In the genomic region with DNA sequence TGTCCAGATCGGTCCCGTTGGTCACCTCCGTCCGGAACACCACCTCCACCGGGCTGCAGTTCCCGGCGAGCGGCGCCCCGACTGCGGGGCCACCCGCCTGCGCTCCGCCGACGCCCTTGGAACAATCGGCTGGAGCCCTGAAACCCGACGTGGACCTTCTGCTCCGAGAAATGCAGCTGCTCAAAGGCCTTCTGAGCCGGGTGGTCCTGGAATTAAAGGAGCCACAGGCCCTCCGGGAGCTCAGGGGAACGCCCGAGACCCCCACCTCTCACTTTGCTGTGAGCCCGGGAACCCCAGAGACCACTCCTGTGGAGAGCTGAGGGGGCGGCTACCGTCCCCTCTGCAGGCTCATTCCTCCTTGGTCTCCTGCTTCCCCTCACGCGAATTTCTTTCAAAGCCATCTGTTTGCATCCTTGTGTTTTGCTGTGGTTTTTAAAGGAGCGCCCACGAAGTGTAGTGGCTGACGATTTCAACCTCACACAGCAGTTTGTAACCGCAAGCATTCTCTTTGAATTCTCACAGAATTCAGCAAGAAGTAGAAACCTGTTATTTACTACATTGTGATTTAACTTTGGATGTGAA, we compare ENCODE assay signal across 2 cellular contexts.
TF ChIP-seq lines count a peak whose summit lies in the region.

No MANE protein-coding gene starts in this region.

TF ChIP-seq in HCT116, 20 proteins besides CTCF, POLR2A, EP300 and RAD21:
- TF ChIP-seq ZFX (IDR thresholded peaks at IDR 0.05) (0 out of 2 replicates have a peak, but pooled peaks have one; percentile 43), SIN3A (IDR thresholded peaks at IDR 0.05; ENCODE audit: low read depth) (no peak; the same call in 1 of the 2 replicates), FOSL1 (IDR thresholded peaks at IDR 0.05; ENCODE audit: low read depth) (no peak), JUND (IDR thresholded peaks at IDR 0.05) (no peak), EGR1 (IDR thresholded peaks at IDR 0.05; ENCODE audit: low read depth) (no peak), SRF (IDR thresholded peaks at IDR 0.05; ENCODE audit: low read depth) (no peak), CBX3 (IDR thresholded peaks at IDR 0.05; ENCODE audit: low read depth) (no peak)
- TF ChIP-seq, protein P1, sequence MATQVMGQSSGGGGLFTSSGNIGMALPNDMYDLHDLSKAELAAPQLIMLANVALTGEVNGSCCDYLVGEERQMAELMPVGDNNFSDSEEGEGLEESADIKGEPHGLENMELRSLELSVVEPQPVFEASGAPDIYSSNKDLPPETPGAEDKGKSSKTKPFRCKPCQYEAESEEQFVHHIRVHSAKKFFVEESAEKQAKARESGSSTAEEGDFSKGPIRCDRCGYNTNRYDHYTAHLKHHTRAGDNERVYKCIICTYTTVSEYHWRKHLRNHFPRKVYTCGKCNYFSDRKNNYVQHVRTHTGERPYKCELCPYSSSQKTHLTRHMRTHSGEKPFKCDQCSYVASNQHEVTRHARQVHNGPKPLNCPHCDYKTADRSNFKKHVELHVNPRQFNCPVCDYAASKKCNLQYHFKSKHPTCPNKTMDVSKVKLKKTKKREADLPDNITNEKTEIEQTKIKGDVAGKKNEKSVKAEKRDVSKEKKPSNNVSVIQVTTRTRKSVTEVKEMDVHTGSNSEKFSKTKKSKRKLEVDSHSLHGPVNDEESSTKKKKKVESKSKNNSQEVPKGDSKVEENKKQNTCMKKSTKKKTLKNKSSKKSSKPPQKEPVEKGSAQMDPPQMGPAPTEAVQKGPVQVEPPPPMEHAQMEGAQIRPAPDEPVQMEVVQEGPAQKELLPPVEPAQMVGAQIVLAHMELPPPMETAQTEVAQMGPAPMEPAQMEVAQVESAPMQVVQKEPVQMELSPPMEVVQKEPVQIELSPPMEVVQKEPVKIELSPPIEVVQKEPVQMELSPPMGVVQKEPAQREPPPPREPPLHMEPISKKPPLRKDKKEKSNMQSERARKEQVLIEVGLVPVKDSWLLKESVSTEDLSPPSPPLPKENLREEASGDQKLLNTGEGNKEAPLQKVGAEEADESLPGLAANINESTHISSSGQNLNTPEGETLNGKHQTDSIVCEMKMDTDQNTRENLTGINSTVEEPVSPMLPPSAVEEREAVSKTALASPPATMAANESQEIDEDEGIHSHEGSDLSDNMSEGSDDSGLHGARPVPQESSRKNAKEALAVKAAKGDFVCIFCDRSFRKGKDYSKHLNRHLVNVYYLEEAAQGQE (IDR thresholded peaks at IDR 0.05; ENCODE audit: low read depth), result no peak
- TF ChIP-seq, protein P2, sequence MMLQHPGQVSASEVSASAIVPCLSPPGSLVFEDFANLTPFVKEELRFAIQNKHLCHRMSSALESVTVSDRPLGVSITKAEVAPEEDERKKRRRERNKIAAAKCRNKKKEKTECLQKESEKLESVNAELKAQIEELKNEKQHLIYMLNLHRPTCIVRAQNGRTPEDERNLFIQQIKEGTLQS (IDR thresholded peaks at IDR 0.05), result no peak

TF ChIP-seq in GM12878, 131 proteins besides CTCF, POLR2A, EP300 and RAD21 (continues in another document):
- TF ChIP-seq SIN3A (IDR thresholded peaks at IDR 0.05; ENCODE audit: low read depth, low read length) (no peak), MEF2A (IDR thresholded peaks at IDR 0.05; ENCODE audit: insufficient read depth, low read depth, low read length) (0 out of 2 replicates have a peak, but pooled peaks have one; percentile 4), ZSCAN29 (IDR thresholded peaks at IDR 0.05) (no peak), EGR1 (IDR thresholded peaks at IDR 0.05; ENCODE audit: borderline replicate concordance in 1 of 2, low read depth in 2 of 2, low read length in 2 of 2) (0 out of 3 replicates have a peak, but pooled peaks of 1 of the 2 experiments have one; percentile 14), RB1 (IDR thresholded peaks at IDR 0.05; ENCODE audit: borderline replicate concordance) (no peak), ASH2L (IDR thresholded peaks at IDR 0.05; ENCODE audit: borderline replicate concordance, low read depth) (no peak), CBX5 (IDR thresholded peaks at IDR 0.05; ENCODE audit: low read depth) (0 out of 2 replicates have a peak, but pooled peaks have one; percentile 25), BCL11A (IDR thresholded peaks at IDR 0.05; ENCODE audit: low read depth, low read length) (no peak), BRCA1 (IDR thresholded peaks at IDR 0.05; ENCODE audit: low read depth, low read length) (no peak), ESRRA (IDR thresholded peaks at IDR 0.05; ENCODE audit: low read length) (no peak), SIX5 (IDR thresholded peaks at IDR 0.05; ENCODE audit: low read depth, low read length, severe bottlenecking) (no peak), SMAD5 (IDR thresholded peaks at IDR 0.05; ENCODE audit: low read depth) (no peak), FOXM1 (IDR thresholded peaks at IDR 0.05; ENCODE audit: low read depth, low read length) (no peak), NFIC (IDR thresholded peaks at IDR 0.05; ENCODE audit: low read depth, low read length) (0 out of 2 replicates have a peak, but pooled peaks have one; percentile 56), PAX5 (IDR thresholded peaks at IDR 0.05; ENCODE audit: borderline replicate concordance, low read depth, low read length) (no peak), MYC (IDR thresholded peaks at IDR 0.05; ENCODE audit: insufficient read depth, insufficient read length, insufficient replicate concordance, low read length, severe bottlenecking) (no peak), TBL1XR1 (IDR thresholded peaks at IDR 0.05; ENCODE audit: low read depth, low read length) (no peak), IKZF1 (conservative IDR thresholded peaks at IDR 0.05) (peak; percentile 83), CBFB (IDR thresholded peaks at IDR 0.05; ENCODE audit: low read depth) (peak; percentile 88), ETV6 (conservative IDR thresholded peaks at IDR 0.05 in 1 of 2, IDR thresholded peaks at IDR 0.05 in 1 of 2; ENCODE audit: borderline replicate concordance in 1 of 2, low read depth in 1 of 2) (no peak), MXI1 (IDR thresholded peaks at IDR 0.05; ENCODE audit: low read depth, low read length) (peak; percentile 76), HDGF (IDR thresholded peaks at IDR 0.05) (no peak), TCF3 (IDR thresholded peaks at IDR 0.05; ENCODE audit: borderline replicate concordance, insufficient read depth, low read depth, low read length) (0 out of 2 replicates have a peak, but pooled peaks have one; percentile 34)
- TF ChIP-seq, protein P3, sequence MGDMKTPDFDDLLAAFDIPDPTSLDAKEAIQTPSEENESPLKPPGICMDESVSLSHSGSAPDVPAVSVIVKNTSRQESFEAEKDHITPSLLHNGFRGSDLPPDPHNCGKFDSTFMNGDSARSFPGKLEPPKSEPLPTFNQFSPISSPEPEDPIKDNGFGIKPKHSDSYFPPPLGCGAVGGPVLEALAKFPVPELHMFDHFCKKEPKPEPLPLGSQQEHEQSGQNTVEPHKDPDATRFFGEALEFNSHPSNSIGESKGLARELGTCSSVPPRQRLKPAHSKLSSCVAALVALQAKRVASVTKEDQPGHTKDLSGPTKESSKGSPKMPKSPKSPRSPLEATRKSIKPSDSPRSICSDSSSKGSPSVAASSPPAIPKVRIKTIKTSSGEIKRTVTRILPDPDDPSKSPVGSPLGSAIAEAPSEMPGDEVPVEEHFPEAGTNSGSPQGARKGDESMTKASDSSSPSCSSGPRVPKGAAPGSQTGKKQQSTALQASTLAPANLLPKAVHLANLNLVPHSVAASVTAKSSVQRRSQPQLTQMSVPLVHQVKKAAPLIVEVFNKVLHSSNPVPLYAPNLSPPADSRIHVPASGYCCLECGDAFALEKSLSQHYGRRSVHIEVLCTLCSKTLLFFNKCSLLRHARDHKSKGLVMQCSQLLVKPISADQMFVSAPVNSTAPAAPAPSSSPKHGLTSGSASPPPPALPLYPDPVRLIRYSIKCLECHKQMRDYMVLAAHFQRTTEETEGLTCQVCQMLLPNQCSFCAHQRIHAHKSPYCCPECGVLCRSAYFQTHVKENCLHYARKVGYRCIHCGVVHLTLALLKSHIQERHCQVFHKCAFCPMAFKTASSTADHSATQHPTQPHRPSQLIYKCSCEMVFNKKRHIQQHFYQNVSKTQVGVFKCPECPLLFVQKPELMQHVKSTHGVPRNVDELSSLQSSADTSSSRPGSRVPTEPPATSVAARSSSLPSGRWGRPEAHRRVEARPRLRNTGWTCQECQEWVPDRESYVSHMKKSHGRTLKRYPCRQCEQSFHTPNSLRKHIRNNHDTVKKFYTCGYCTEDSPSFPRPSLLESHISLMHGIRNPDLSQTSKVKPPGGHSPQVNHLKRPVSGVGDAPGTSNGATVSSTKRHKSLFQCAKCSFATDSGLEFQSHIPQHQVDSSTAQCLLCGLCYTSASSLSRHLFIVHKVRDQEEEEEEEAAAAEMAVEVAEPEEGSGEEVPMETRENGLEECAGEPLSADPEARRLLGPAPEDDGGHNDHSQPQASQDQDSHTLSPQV (IDR thresholded peaks at IDR 0.05), result no peak
- TF ChIP-seq, protein P4, sequence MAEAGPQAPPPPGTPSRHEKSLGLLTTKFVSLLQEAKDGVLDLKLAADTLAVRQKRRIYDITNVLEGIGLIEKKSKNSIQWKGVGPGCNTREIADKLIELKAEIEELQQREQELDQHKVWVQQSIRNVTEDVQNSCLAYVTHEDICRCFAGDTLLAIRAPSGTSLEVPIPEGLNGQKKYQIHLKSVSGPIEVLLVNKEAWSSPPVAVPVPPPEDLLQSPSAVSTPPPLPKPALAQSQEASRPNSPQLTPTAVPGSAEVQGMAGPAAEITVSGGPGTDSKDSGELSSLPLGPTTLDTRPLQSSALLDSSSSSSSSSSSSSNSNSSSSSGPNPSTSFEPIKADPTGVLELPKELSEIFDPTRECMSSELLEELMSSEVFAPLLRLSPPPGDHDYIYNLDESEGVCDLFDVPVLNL (IDR thresholded peaks at IDR 0.05; ENCODE audit: low read depth, low read length), result no peak
- TF ChIP-seq, protein P5, sequence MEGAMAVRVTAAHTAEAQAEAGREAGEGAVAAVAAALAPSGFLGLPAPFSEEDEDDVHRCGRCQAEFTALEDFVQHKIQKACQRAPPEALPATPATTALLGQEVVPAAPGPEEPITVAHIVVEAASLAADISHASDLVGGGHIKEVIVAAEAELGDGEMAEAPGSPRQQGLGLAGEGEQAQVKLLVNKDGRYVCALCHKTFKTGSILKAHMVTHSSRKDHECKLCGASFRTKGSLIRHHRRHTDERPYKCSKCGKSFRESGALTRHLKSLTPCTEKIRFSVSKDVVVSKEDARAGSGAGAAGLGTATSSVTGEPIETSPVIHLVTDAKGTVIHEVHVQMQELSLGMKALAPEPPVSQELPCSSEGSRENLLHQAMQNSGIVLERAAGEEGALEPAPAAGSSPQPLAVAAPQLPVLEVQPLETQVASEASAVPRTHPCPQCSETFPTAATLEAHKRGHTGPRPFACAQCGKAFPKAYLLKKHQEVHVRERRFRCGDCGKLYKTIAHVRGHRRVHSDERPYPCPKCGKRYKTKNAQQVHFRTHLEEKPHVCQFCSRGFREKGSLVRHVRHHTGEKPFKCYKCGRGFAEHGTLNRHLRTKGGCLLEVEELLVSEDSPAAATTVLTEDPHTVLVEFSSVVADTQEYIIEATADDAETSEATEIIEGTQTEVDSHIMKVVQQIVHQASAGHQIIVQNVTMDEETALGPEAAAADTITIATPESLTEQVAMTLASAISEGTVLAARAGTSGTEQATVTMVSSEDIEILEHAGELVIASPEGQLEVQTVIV (IDR thresholded peaks at IDR 0.05; ENCODE audit: borderline replicate concordance, partially characterized antibody), result no peak
- TF ChIP-seq, protein P1 (IDR thresholded peaks at IDR 0.05; ENCODE audit: low read depth, low read length), result no peak
- TF ChIP-seq, protein P6, sequence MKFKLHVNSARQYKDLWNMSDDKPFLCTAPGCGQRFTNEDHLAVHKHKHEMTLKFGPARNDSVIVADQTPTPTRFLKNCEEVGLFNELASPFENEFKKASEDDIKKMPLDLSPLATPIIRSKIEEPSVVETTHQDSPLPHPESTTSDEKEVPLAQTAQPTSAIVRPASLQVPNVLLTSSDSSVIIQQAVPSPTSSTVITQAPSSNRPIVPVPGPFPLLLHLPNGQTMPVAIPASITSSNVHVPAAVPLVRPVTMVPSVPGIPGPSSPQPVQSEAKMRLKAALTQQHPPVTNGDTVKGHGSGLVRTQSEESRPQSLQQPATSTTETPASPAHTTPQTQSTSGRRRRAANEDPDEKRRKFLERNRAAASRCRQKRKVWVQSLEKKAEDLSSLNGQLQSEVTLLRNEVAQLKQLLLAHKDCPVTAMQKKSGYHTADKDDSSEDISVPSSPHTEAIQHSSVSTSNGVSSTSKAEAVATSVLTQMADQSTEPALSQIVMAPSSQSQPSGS (IDR thresholded peaks at IDR 0.05; ENCODE audit: low read length), result no peak
- TF ChIP-seq, protein P7, sequence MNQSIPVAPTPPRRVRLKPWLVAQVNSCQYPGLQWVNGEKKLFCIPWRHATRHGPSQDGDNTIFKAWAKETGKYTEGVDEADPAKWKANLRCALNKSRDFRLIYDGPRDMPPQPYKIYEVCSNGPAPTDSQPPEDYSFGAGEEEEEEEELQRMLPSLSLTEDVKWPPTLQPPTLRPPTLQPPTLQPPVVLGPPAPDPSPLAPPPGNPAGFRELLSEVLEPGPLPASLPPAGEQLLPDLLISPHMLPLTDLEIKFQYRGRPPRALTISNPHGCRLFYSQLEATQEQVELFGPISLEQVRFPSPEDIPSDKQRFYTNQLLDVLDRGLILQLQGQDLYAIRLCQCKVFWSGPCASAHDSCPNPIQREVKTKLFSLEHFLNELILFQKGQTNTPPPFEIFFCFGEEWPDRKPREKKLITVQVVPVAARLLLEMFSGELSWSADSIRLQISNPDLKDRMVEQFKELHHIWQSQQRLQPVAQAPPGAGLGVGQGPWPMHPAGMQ (IDR thresholded peaks at IDR 0.05; ENCODE audit: borderline replicate concordance), result no peak
- TF ChIP-seq, protein P8, sequence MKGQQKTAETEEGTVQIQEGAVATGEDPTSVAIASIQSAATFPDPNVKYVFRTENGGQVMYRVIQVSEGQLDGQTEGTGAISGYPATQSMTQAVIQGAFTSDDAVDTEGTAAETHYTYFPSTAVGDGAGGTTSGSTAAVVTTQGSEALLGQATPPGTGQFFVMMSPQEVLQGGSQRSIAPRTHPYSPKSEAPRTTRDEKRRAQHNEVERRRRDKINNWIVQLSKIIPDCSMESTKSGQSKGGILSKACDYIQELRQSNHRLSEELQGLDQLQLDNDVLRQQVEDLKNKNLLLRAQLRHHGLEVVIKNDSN (IDR thresholded peaks at IDR 0.05; ENCODE audit: borderline replicate concordance, extremely low read length, insufficient read depth, low read depth, low read length), result no peak
